ENCODE assay signal across 10 cellular contexts in genomic region chrX:124239911-124240310, GRCh38.
A peak's percentile ranks its signal among the peaks of the same experiment; 100 is the strongest.
DNase-seq lines count a peak whose midpoint lies in the region; ATAC-seq and TF ChIP-seq lines count a peak whose summit lies in the region.
"Had no signal": no experiment of that assay in that cellular context is flagged by ENCODE, and none has a peak within 500 bp of the region (broad histone marks: within the 10 kb centered on the region; RNA-seq: fewer than 3 reads in every experiment).

No MANE protein-coding gene starts in this region.

- no peak for TF ChIP-seq POLR2A in transverse colon (IDR thresholded peaks at IDR 0.05)

- H3K4me1 ChIP-seq in transverse colon (no peaks in the 10 kb centered on the region), aorta (ENCODE audit: control insufficient read depth in 1 of 2, insufficient read depth in 2 of 2, low read length in 2 of 2) (no peaks in the 10 kb centered on the region)

- no peaks in the 10 kb centered on the region for H3K9me3 Mint-ChIP-seq in activated CD8-positive, alpha-beta memory T cell treated with anti-CD3 and anti-CD28 coated beads, Interleukin-2, amount 10 ng/mL, durations not matched to agents 7 days and 5 days (ENCODE audit: low read depth)
- no peaks in the 10 kb centered on the region for H3K9me3 Mint-ChIP-seq in activated CD8-positive, alpha-beta T cell treated with anti-CD3 and anti-CD28 coated beads, Interleukin-2, amount 10 ng/mL, durations not matched to agents 7 days and 5 days (ENCODE audit: insufficient read depth)
- peaks cover 4% of the 10 kb centered on the region for H3K9me3 Mint-ChIP-seq in nephron progenitor cell

- H3K27ac ChIP-seq in transverse colon (no peak overlapping the region), aorta (ENCODE audit: low read depth in 1 of 2, low read length in 2 of 2) (no peak overlapping the region)

- no peaks in the 10 kb centered on the region for H3K27me3 Mint-ChIP-seq in activated CD8-positive, alpha-beta memory T cell treated with anti-CD3 and anti-CD28 coated beads, Interleukin-2, amount 10 ng/mL, durations not matched to agents 7 days and 5 days
- no peaks in the 10 kb centered on the region for H3K27me3 Mint-ChIP-seq in activated CD8-positive, alpha-beta T cell treated with anti-CD3 and anti-CD28 coated beads, Interleukin-2, amount 10 ng/mL, durations not matched to agents 7 days and 5 days (ENCODE audit: low read depth)
- H3K27me3 Mint-ChIP-seq in nephron progenitor cell (ENCODE audit: low read depth, poor library complexity) = no peaks in the 10 kb centered on the region

- POLR2A ChIA-PET in activated CD8-positive, alpha-beta T cell treated with anti-CD3 and anti-CD28 coated beads, Interleukin-2, amount 10 ng/mL, durations not matched to agents 7 days and 5 days (lab: Charles Lee) = no interaction called here

- peaks cover 2% of the 10 kb centered on the region for H3K36me3 Mint-ChIP-seq in activated CD8-positive, alpha-beta memory T cell treated with anti-CD3 and anti-CD28 coated beads, Interleukin-2, amount 10 ng/mL, durations not matched to agents 7 days and 5 days
- no peaks in the 10 kb centered on the region for H3K36me3 Mint-ChIP-seq in activated CD8-positive, alpha-beta T cell treated with anti-CD3 and anti-CD28 coated beads, Interleukin-2, amount 10 ng/mL, durations not matched to agents 7 days and 5 days (ENCODE audit: low read depth)
- H3K36me3 Mint-ChIP-seq in nephron progenitor cell (ENCODE audit: low read depth) = no peaks in the 10 kb centered on the region

- H3K9me3 ChIP-seq in transverse colon (no peaks in the 10 kb centered on the region), aorta (ENCODE audit: control insufficient read depth, low read length) (no peaks in the 10 kb centered on the region)

- in situ Hi-C loops in transverse colon (cut with MboI; ENCODE audit: low pct_ligation_motif_present in 1 of 4, low pct_unique_long_range_greater_than_20kb in 1 of 4, low sequenced_read_pairs in 3 of 4) = no loop called here

- ATAC-seq in activated CD8-positive, alpha-beta memory T cell treated with anti-CD3 and anti-CD28 coated beads, Interleukin-2, amount 10 ng/mL, durations not matched to agents 7 days and 5 days = peak; percentile 75
- ATAC-seq in HG03045 (IDR thresholded peaks at IDR 0.05; ENCODE audit: unreplicated experiment) (peak; percentile 78), aorta (ENCODE audit: low FRiP score) (no peak)
- ATAC-seq in activated CD8-positive, alpha-beta T cell treated with anti-CD3 and anti-CD28 coated beads, Interleukin-2, amount 10 ng/mL, durations not matched to agents 7 days and 5 days = peak; percentile 85
- peak; percentile 85 for ATAC-seq in stimulated activated naive CD8-positive, alpha-beta T cell treated with anti-CD3 and anti-CD28 coated beads, Interleukin-15, Interleukin-2, amounts not matched to agents 100 U/mL and 50 U/mL, for 24 hours

- H3K27ac Mint-ChIP-seq in activated CD8-positive, alpha-beta memory T cell treated with anti-CD3 and anti-CD28 coated beads, Interleukin-2, amount 10 ng/mL, durations not matched to agents 7 days and 5 days = peak overlapping the region; percentile 67
- peak overlapping the region; percentile 18 for H3K27ac Mint-ChIP-seq in activated CD8-positive, alpha-beta T cell treated with anti-CD3 and anti-CD28 coated beads, Interleukin-2, amount 10 ng/mL, durations not matched to agents 7 days and 5 days
- H3K27ac Mint-ChIP-seq in nephron progenitor cell = no peak overlapping the region

- TF ChIP-seq CTCF in transverse colon (IDR thresholded peaks at IDR 0.05) (no peak), nephron progenitor cell (IDR thresholded peaks at IDR 0.05) (no peak)

- TF ChIP-seq EP300 in transverse colon (IDR thresholded peaks at IDR 0.05; ENCODE audit: low read depth) = no peak

- peak overlapping the region; percentile 24 for H3K4me3 Mint-ChIP-seq in activated CD8-positive, alpha-beta memory T cell treated with anti-CD3 and anti-CD28 coated beads, Interleukin-2, amount 10 ng/mL, durations not matched to agents 7 days and 5 days
- peak overlapping the region; percentile 48 for H3K4me3 Mint-ChIP-seq in activated CD8-positive, alpha-beta T cell treated with anti-CD3 and anti-CD28 coated beads, Interleukin-2, amount 10 ng/mL, durations not matched to agents 7 days and 5 days
- H3K4me3 Mint-ChIP-seq in nephron progenitor cell = no peak overlapping the region

- peaks cover 46% of the 10 kb centered on the region for H3K4me1 Mint-ChIP-seq in activated CD8-positive, alpha-beta memory T cell treated with anti-CD3 and anti-CD28 coated beads, Interleukin-2, amount 10 ng/mL, durations not matched to agents 7 days and 5 days
- H3K4me1 Mint-ChIP-seq in activated CD8-positive, alpha-beta T cell treated with anti-CD3 and anti-CD28 coated beads, Interleukin-2, amount 10 ng/mL, durations not matched to agents 7 days and 5 days (ENCODE audit: low read depth) = peaks cover 38% of the 10 kb centered on the region
- no peaks in the 10 kb centered on the region for H3K4me1 Mint-ChIP-seq in nephron progenitor cell

- no peaks in the 10 kb centered on the region for H3K27me3 ChIP-seq in transverse colon
- no peaks in the 10 kb centered on the region for H3K27me3 ChIP-seq in aorta (ENCODE audit: control insufficient read depth in 1 of 2, insufficient read depth in 2 of 2, low read length in 1 of 2)

- H3K4me3 ChIP-seq in transverse colon (no peak overlapping the region), aorta (ENCODE audit: low read length in 2 of 2) (no peak overlapping the region)

- 53 to 83% methylated on average over 1 to 6 of the region's 6 CpGs for WGBS in transverse colon (ENCODE audit: low coverage in 1 of 2), 2 donors
- 68 to 95% methylated on average over 6 of the region's 6 CpGs for WGBS in aorta, 2 donors

- DNase-seq in activated CD8-positive, alpha-beta memory T cell treated with anti-CD3 and anti-CD28 coated beads, Interleukin-2, amount 10 ng/mL, durations not matched to agents 7 days and 5 days = peak; percentile 58
- no peak for DNase-seq in activated CD8-positive, alpha-beta memory T cell treated with anti-CD3 and anti-CD28 coated beads for 24 hours
- DNase-seq in activated CD8-positive, alpha-beta T cell treated with anti-CD3 and anti-CD28 coated beads, Interleukin-2, amount 10 ng/mL, durations not matched to agents 7 days and 5 days = peak; percentile 49
- peak; percentile 36 for DNase-seq in stimulated activated naive CD8-positive, alpha-beta T cell treated with anti-CD3 and anti-CD28 coated beads, Interleukin-15, Interleukin-2, amounts not matched to agents 100 U/mL and 50 U/mL, for 24 hours
- DNase-seq in transverse colon (no peak), nephron progenitor cell (no peak), aorta (no peak)
- DNase-seq: anterior cingulate cortex, NCI-H69 had no signal

- CTCF ChIA-PET in activated CD8-positive, alpha-beta memory T cell treated with anti-CD3 and anti-CD28 coated beads, Interleukin-2, amount 10 ng/mL, durations not matched to agents 7 days and 5 days (lab: Charles Lee) = no interaction called here
- CTCF ChIA-PET in activated CD8-positive, alpha-beta T cell treated with anti-CD3 and anti-CD28 coated beads, Interleukin-2, amount 10 ng/mL, durations not matched to agents 7 days and 5 days (lab: Charles Lee) = interaction anchor here (1.3 kb wide), 1 partner anchor 16 kb away, joined by 6 read pairs; no protein-coding TSS in a partner anchor

- H3K36me3 ChIP-seq in transverse colon (no peaks in the 10 kb centered on the region), aorta (ENCODE audit: control insufficient read depth in 1 of 2, insufficient read depth in 2 of 2, low read length in 1 of 2) (no peaks in the 10 kb centered on the region)

- intact Hi-C loops in transverse colon (cut with DNase I; ENCODE audit: low total_unique reads) (no loop called here), aorta (cut with DNase I) (no loop called here)

Comparison
In these comparisons a context has a peak if more than half of its experiments do, and no peak if none do; other contexts are left out.
1. DNase-seq: peak in activated CD8-positive, alpha-beta memory T cell treated with anti-CD3 and anti-CD28 coated beads, Interleukin-2, amount 10 ng/mL, durations not matched to agents 7 days and 5 days (single experiment), activated CD8-positive, alpha-beta T cell treated with anti-CD3 and anti-CD28 coated beads, Interleukin-2, amount 10 ng/mL, durations not matched to agents 7 days and 5 days (single experiment) and stimulated activated naive CD8-positive, alpha-beta T cell treated with anti-CD3 and anti-CD28 coated beads, Interleukin-15, Interleukin-2, amounts not matched to agents 100 U/mL and 50 U/mL, for 24 hours (single experiment); none in activated CD8-positive, alpha-beta memory T cell treated with anti-CD3 and anti-CD28 coated beads for 24 hours (single experiment), transverse colon (single experiment), nephron progenitor cell (single experiment) and aorta (0 of 2).